In genomic region chr19:40768936-40769335, GRCh38 we compare ENCODE assay signal across 18 cellular contexts. TPM values are rescaled to one million over a fixed set of nuclear protein-coding genes. Genes with fewer than 3 reads are reported as not detected.
"Had no signal": no experiment of that assay in that cellular context is flagged by ENCODE, and none has a peak within 500 bp of the region (broad histone marks: within the 10 kb centered on the region; RNA-seq: fewer than 3 reads in every experiment).

No MANE protein-coding gene starts in this region.

- ATAC-seq: activated CD4-positive, alpha-beta T cell treated with anti-CD3 and anti-CD28 coated beads for 36 hours; foreskin keratinocyte; right cardiac atrium had no signal

- H3K27ac ChIP-seq: ascending aorta, breast epithelium, foreskin keratinocyte, prostate gland, thyroid gland, uterus had no signal

- H3K4me1 ChIP-seq: ascending aorta, breast epithelium, foreskin keratinocyte, prostate gland, thyroid gland, uterus had no signal

- H3K4me3 ChIP-seq: ascending aorta, breast epithelium, prostate gland, thyroid gland, uterus had no signal

- H3K36me3 ChIP-seq: breast epithelium, uterus had no signal

- DNase-seq: activated CD4-positive, alpha-beta T cell treated with anti-CD3 and anti-CD28 coated beads for 36 hours; activated CD8-positive, alpha-beta memory T cell treated with anti-CD3 and anti-CD28 coated beads, Interleukin-2, amount 50 U/mL, for 48 hours; activated naive CD4-positive, alpha-beta T cell; cerebellar nuclear complex; effector memory CD4-positive, alpha-beta T cell; foreskin keratinocyte; T-helper 1 cell; thyroid gland; uterus had no signal

- H3K9me3 ChIP-seq: ascending aorta, breast epithelium, prostate gland, thyroid gland, uterus had no signal

- H3K9me3 Mint-ChIP-seq: activated T-helper 1 cell treated with anti-CD3 and anti-CD28 coated beads, Interleukin-12 subunit alpha, Interleukin-12 subunit beta, Interleukin-2, Interleukin-4 antibody, amounts not matched to agents 30 ng/mL and 10 ng/mL and 1 ng/mL, durations not matched to agents 14 hours and 24 hours and 36 hours had no signal

- H3K27me3 Mint-ChIP-seq: activated CD4-positive, alpha-beta T cell treated with anti-CD3 and anti-CD28 coated beads for 36 hours had no signal

- H3K4me3 Mint-ChIP-seq: activated CD4-positive, alpha-beta T cell treated with anti-CD3 and anti-CD28 coated beads for 36 hours; activated T-helper 1 cell treated with anti-CD3 and anti-CD28 coated beads, Interleukin-12 subunit alpha, Interleukin-12 subunit beta, Interleukin-2, Interleukin-4 antibody, amounts not matched to agents 30 ng/mL and 10 ng/mL and 1 ng/mL, durations not matched to agents 14 hours and 24 hours and 36 hours had no signal

- H3K27ac Mint-ChIP-seq: activated CD4-positive, alpha-beta T cell treated with anti-CD3 and anti-CD28 coated beads for 36 hours; activated T-helper 1 cell treated with anti-CD3 and anti-CD28 coated beads, Interleukin-12 subunit alpha, Interleukin-12 subunit beta, Interleukin-2, Interleukin-4 antibody, amounts not matched to agents 30 ng/mL and 10 ng/mL and 1 ng/mL, durations not matched to agents 14 hours and 24 hours and 36 hours had no signal

- H3K27me3 ChIP-seq: ascending aorta, breast epithelium, foreskin keratinocyte, thyroid gland, uterus had no signal

RNA-seq across cellular contexts. Expression of gene MIA, which starts 6.4 kb away (rescaled TPM):
- total RNA-seq: ascending aorta, kidney epithelial cell, mesenteric fat pad, omental fat pad, thyroid gland had no signal

RNA-seq across cellular contexts. Expression of gene ACTMAP, which starts 18.7 kb away (rescaled TPM):
- polyA plus RNA-seq: neural cell had no signal
